9 cellular contexts compared by ENCODE assay signal in genomic region chr15:71752604-71753289, GRCh38. TPM values are rescaled to one million over a fixed set of nuclear protein-coding genes. Genes with fewer than 3 reads are reported as not detected.
A peak's percentile ranks its signal among the peaks of the same experiment; 100 is the strongest.
DNase-seq lines count a peak whose midpoint lies in the region; ATAC-seq and TF ChIP-seq lines count a peak whose summit lies in the region.
"Had no signal": no experiment of that assay in that cellular context is flagged by ENCODE, and none has a peak within 500 bp of the region (broad histone marks: within the 10 kb centered on the region; RNA-seq: fewer than 3 reads in every experiment).

No MANE protein-coding gene starts in this region.

- TF ChIP-seq CTCF in fibroblast of villous mesenchyme (IDR thresholded peaks at IDR 0.05; ENCODE audit: insufficient read depth, low read depth, low read length): peak; percentile 63

- no peaks in the 10 kb centered on the region for H3K27me3 ChIP-seq in HAP-1 (ENCODE audit: low read depth)
- no peaks in the 10 kb centered on the region for H3K27me3 ChIP-seq in SJSA1 (replicated peaks)

- in situ Hi-C loops in Caki2 (cut with HindIII; ENCODE audit: low pct_unique_long_range_greater_than_20kb, low sequenced_read_pairs) (no loop called here), HAP-1 (cut with MboI; ENCODE audit: low sequenced_read_pairs) (no loop called here)

- H3K36me3 ChIP-seq in HAP-1 (replicated peaks): no peaks in the 10 kb centered on the region
- H3K36me3 ChIP-seq in SJSA1: peaks cover 4% of the 10 kb centered on the region; the same call in 1 of the 2 replicates

- no peak overlapping the region for H3K4me3 ChIP-seq in HAP-1
- H3K4me3 ChIP-seq in SJSA1: no peak overlapping the region
- H3K4me3 ChIP-seq in fibroblast of villous mesenchyme (ENCODE audit: low read depth, low read length): no peak overlapping the region
- H3K4me3 ChIP-seq: skin epidermis had no signal

- DNase-seq in Caki2 (ENCODE audit: low read depth): peak; percentile 97
- DNase-seq in HAP-1 (ENCODE audit: low spot score in 2 of 2): peak; percentile 49 to 71
- peak; percentile 78 to 82 for DNase-seq in SJSA1 (ENCODE audit: low read depth in 1 of 2, low spot score in 2 of 2)
- peak; percentile 91 for DNase-seq in fibroblast of villous mesenchyme (ENCODE audit: low read depth)
- peak; percentile 98 for DNase-seq in stromal cell of bone marrow (ENCODE audit: low read depth)

- H3K4me1 ChIP-seq in HAP-1 (no peaks in the 10 kb centered on the region), SJSA1 (replicated peaks) (peaks cover 37% of the 10 kb centered on the region)

- H3K27ac ChIP-seq in SJSA1: peak overlapping the region; percentile 62
- H3K27ac ChIP-seq: skin epidermis had no signal

- ATAC-seq in GM21360 (IDR thresholded peaks at IDR 0.05; ENCODE audit: unreplicated experiment) (no peak), GM21515 (IDR thresholded peaks at IDR 0.05; ENCODE audit: unreplicated experiment) (no peak), GM19351 (IDR thresholded peaks at IDR 0.05; ENCODE audit: unreplicated experiment) (no peak)

- H3K9me3 ChIP-seq in HAP-1 (no peaks in the 10 kb centered on the region; the same call in 1 of the 2 replicates), SJSA1 (replicated peaks) (no peaks in the 10 kb centered on the region)

RNA-seq across cellular contexts. Expression of gene NR2E3, which starts 57.6 kb away (rescaled TPM):
- not detected in 2 replicates for total RNA-seq in Caki2 (2014; rRNA removed; shearing (Covaris generic); ENCODE audit: low replicate concordance)
- total RNA-seq in SJSA1 (2014; rRNA removed; shearing (Covaris generic)): not detected in 2 replicates
- 0.86 and 0.97 TPM in 2 replicates for total RNA-seq in fibroblast of villous mesenchyme
